17 cellular contexts compared by ENCODE assay signal in the genomic region with DNA sequence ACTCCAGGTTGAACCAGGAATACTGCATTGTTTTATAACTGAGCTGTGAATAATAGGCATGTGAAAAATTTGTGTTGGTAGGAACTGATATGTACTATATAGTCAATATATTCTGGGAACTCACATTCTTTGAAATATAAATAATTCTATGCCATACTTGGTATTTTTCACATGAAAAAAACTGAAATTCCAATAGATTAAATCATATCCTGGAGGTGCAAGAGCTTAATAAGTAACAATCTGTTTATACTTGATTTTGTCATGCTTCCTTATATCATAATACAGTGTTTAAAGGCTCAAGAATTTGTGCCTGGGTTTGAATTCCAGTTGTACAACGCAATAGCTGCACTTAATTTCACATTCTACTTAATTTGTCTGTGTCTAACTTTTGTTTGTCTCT.
DNase-seq lines count a peak whose midpoint lies in the region; ATAC-seq and TF ChIP-seq lines count a peak whose summit lies in the region.
"Had no signal": no experiment of that assay in that cellular context is flagged by ENCODE, and none has a peak within 500 bp of the region (broad histone marks: within the 10 kb centered on the region; RNA-seq: fewer than 3 reads in every experiment).

No MANE protein-coding gene starts in this region.

- TF ChIP-seq POLR2A in gastroesophageal sphincter (IDR thresholded peaks at IDR 0.05), result no peak

- H3K27me3 Mint-ChIP-seq in Caco-2 (ENCODE audit: insufficient read depth, unreplicated experiment), result peaks cover 5% of the 10 kb centered on the region
- no peaks in the 10 kb centered on the region for H3K27me3 Mint-ChIP-seq in natural killer cell (ENCODE audit: low read depth in 2 of 2)
- H3K27me3 Mint-ChIP-seq: progenitor cell of endocrine pancreas had no signal

- H3K4me1 ChIP-seq in gastroesophageal sphincter, result no peaks in the 10 kb centered on the region
- H3K4me1 ChIP-seq in skeletal muscle tissue (ENCODE audit: control insufficient read depth in 3 of 3, insufficient read depth in 3 of 3, low read length in 3 of 3), result no peaks in the 10 kb centered on the region
- H3K4me1 ChIP-seq in Caco-2, result no peaks in the 10 kb centered on the region

- POLR2A ChIA-PET in Caco-2 (lab: Charles Lee), result no interaction called here

- TF ChIP-seq CTCF in HFF-Myc (IDR thresholded peaks at IDR 0.05; ENCODE audit: low read depth, low read length, missing control alignments) (no peak), brain microvascular endothelial cell (IDR thresholded peaks at IDR 0.05; ENCODE audit: low read depth, low read length, missing control alignments) (no peak), gastroesophageal sphincter (IDR thresholded peaks at IDR 0.05) (no peak), Caco-2 (IDR thresholded peaks at IDR 0.05; ENCODE audit: insufficient read depth in 1 of 2, low read depth in 1 of 2, low read length in 1 of 2, severe bottlenecking in 1 of 2, unreplicated experiment in 1 of 2) (no peak), natural killer cell (IDR thresholded peaks at IDR 0.05) (no peak)

- BruUV-seq in Caco-2 (replicated peaks; lab: Mats Ljungman, UMichigan), result no TSS peak

- no peaks in the 10 kb centered on the region for H3K36me3 ChIP-seq in brain microvascular endothelial cell (replicated peaks)
- no peaks in the 10 kb centered on the region for H3K36me3 ChIP-seq in gastroesophageal sphincter
- H3K36me3 ChIP-seq in skeletal muscle tissue (ENCODE audit: control insufficient read depth in 3 of 3, insufficient read depth in 3 of 3, low read length in 3 of 3), result no peaks in the 10 kb centered on the region
- H3K36me3 ChIP-seq in Caco-2 (ENCODE audit: control insufficient read depth, insufficient read depth, low read length), result no peaks in the 10 kb centered on the region

- H3K9me3 Mint-ChIP-seq in Caco-2 (ENCODE audit: unreplicated experiment) (no peaks in the 10 kb centered on the region), natural killer cell (peaks cover 0 to 6% of the 10 kb centered on the region in 2 donors)
- H3K9me3 Mint-ChIP-seq: activated T-helper 1 cell treated with anti-CD3 and anti-CD28 coated beads, Interleukin-12 subunit alpha, Interleukin-12 subunit beta, Interleukin-2, Interleukin-4 antibody, amounts not matched to agents 30 ng/mL and 10 ng/mL and 1 ng/mL, durations not matched to agents 14 hours and 24 hours and 36 hours had no signal

- no peak for TF ChIP-seq EP300 in gastroesophageal sphincter (IDR thresholded peaks at IDR 0.05)

- intact Hi-C loops in Caco-2 (cut with micrococcal nuclease; ENCODE audit: unreplicated experiment) (no loop called here), natural killer cell (cut with micrococcal nuclease) (no loop called here)

- 73 to 83% methylated on average over 1 of the region's 1 CpG for WGBS in gastroesophageal sphincter (ENCODE audit: low coverage in 1 of 2), 2 donors

- DNase-seq in HFF-Myc (ENCODE audit: extremely low read depth, low read depth), result peak; percentile 11
- DNase-seq in brain microvascular endothelial cell, result peak; percentile 35
- no peak for DNase-seq in HT-29 (ENCODE audit: low spot score)
- DNase-seq in Caco-2, result no peak
- no peak for DNase-seq in natural killer cell
- DNase-seq: endodermal cell; GF-D8; GOT3; NCI-H146; NCI-H748 treated with DMSO at 0.1 percent for 48 hours; stimulated activated CD4-positive, alpha-beta T cell treated with anti-CD3 and anti-CD28 coated beads, Interleukin-2, amount 100 ng/mL, for 48 hours had no signal

- no peaks in the 10 kb centered on the region for H3K4me1 Mint-ChIP-seq in Caco-2 (ENCODE audit: low read depth, unreplicated experiment)
- H3K4me1 Mint-ChIP-seq in natural killer cell, result no peaks in the 10 kb centered on the region

- H3K36me3 Mint-ChIP-seq in Caco-2 (ENCODE audit: insufficient read depth, unreplicated experiment), result no peaks in the 10 kb centered on the region
- H3K36me3 Mint-ChIP-seq in natural killer cell, result no peaks in the 10 kb centered on the region

- H3K27me3 ChIP-seq in brain microvascular endothelial cell (replicated peaks), result no peaks in the 10 kb centered on the region
- H3K27me3 ChIP-seq in gastroesophageal sphincter, result no peaks in the 10 kb centered on the region
- H3K27me3 ChIP-seq in skeletal muscle tissue (ENCODE audit: control insufficient read depth in 3 of 3, insufficient read depth in 3 of 3, low read length in 3 of 3), result no peaks in the 10 kb centered on the region
- no peaks in the 10 kb centered on the region for H3K27me3 ChIP-seq in Caco-2 (replicated peaks; ENCODE audit: control insufficient read depth, insufficient read depth, low read length)

- H3K9ac ChIP-seq in skeletal muscle tissue (ENCODE audit: low read depth in 1 of 3, low read length in 3 of 3), result peak overlapping the region in 1 of 3 donors; percentile 1

- H3K27ac ChIP-seq in brain microvascular endothelial cell (peak overlapping the region; percentile 91), gastroesophageal sphincter (peak overlapping the region in 3 of 4 donors; percentile 3 to 9 (median 5)), skeletal muscle tissue (ENCODE audit: low read depth, low read length) (peak overlapping the region; percentile 41)
- H3K27ac ChIP-seq: RWPE1 had no signal

- in situ Hi-C loops in brain microvascular endothelial cell (cut with HindIII; ENCODE audit: low pct_ligation_motif_present, low sequenced_read_pairs), result no loop called here

- ATAC-seq in gastroesophageal sphincter (no peak), GM21447 (IDR thresholded peaks at IDR 0.05; ENCODE audit: unreplicated experiment) (no peak), natural killer cell (no peak)

- no peak overlapping the region for H3K4me3 ChIP-seq in HFF-Myc (replicated peaks; ENCODE audit: low read depth, low read length)
- no peak overlapping the region for H3K4me3 ChIP-seq in brain microvascular endothelial cell (ENCODE audit: low read depth, low read length)
- H3K4me3 ChIP-seq in gastroesophageal sphincter, result no peak overlapping the region
- no peak overlapping the region for H3K4me3 ChIP-seq in skeletal muscle tissue (ENCODE audit: low read length in 3 of 3)
- no peak overlapping the region for H3K4me3 ChIP-seq in Caco-2 (ENCODE audit: low read depth, low read length)

- CTCF ChIA-PET in Caco-2 (lab: Charles Lee), result no interaction called here

- H3K27ac Mint-ChIP-seq in Caco-2 (ENCODE audit: unreplicated experiment) (no peak overlapping the region), natural killer cell (no peak overlapping the region)
- H3K27ac Mint-ChIP-seq: activated T-helper 1 cell treated with anti-CD3 and anti-CD28 coated beads, Interleukin-12 subunit alpha, Interleukin-12 subunit beta, Interleukin-2, Interleukin-4 antibody, amounts not matched to agents 30 ng/mL and 10 ng/mL and 1 ng/mL, durations not matched to agents 14 hours and 24 hours and 36 hours; endodermal cell; progenitor cell of endocrine pancreas had no signal

- H3K9me3 ChIP-seq in gastroesophageal sphincter, result no peaks in the 10 kb centered on the region
- H3K9me3 ChIP-seq in skeletal muscle tissue (ENCODE audit: control insufficient read depth in 3 of 3, low read length in 3 of 3), result no peaks in the 10 kb centered on the region
- H3K9me3 ChIP-seq in Caco-2, result no peaks in the 10 kb centered on the region

- H3K4me3 Mint-ChIP-seq in Caco-2 (ENCODE audit: unreplicated experiment) (no peak overlapping the region), natural killer cell (no peak overlapping the region)
- H3K4me3 Mint-ChIP-seq: activated T-helper 1 cell treated with anti-CD3 and anti-CD28 coated beads, Interleukin-12 subunit alpha, Interleukin-12 subunit beta, Interleukin-2, Interleukin-4 antibody, amounts not matched to agents 30 ng/mL and 10 ng/mL and 1 ng/mL, durations not matched to agents 14 hours and 24 hours and 36 hours; endodermal cell had no signal

Comparison
In these comparisons a context has a peak if more than half of its experiments do, and no peak if none do; other contexts are left out.
1. DNase-seq: peak in HFF-Myc (single experiment) and brain microvascular endothelial cell (single experiment); none in HT-29 (single experiment), Caco-2 (0 of 2) and natural killer cell (single experiment).
2. H3K27ac ChIP-seq: peak in every context shown above with its lines; median percentile 91 in brain microvascular endothelial cell; 41 in skeletal muscle tissue; 5 in gastroesophageal sphincter.